1 cellular context compared by ENCODE assay signal in genomic region chr18:57587262-57587661, GRCh38.
TF ChIP-seq lines count a peak whose summit lies in the region.

No MANE protein-coding gene starts in this region.

TF ChIP-seq in GM12878, 131 proteins besides CTCF, POLR2A, EP300 and RAD21 (continued from another document):
- no peak for TF ChIP-seq ZBTB11 (CRISPR knock-in tag; IDR thresholded peaks at IDR 0.05)
- no peak for TF ChIP-seq WRNIP1 (IDR thresholded peaks at IDR 0.05; ENCODE audit: borderline replicate concordance, low read depth, low read length)
- no peak for TF ChIP-seq PML (IDR thresholded peaks at IDR 0.05; ENCODE audit: low read length)
- no peak for TF ChIP-seq FOXK2 (IDR thresholded peaks at IDR 0.05)
- no peak for TF ChIP-seq ZSCAN29 (IDR thresholded peaks at IDR 0.05)
- TF ChIP-seq POU2F2 (IDR thresholded peaks at IDR 0.05; ENCODE audit: borderline replicate concordance, low read depth, low read length), result no peak
- TF ChIP-seq PAX8 (IDR thresholded peaks at IDR 0.05), result no peak
- no peak for TF ChIP-seq POLR2AphosphoS2 (IDR thresholded peaks at IDR 0.05; ENCODE audit: low read depth, low read length)
- TF ChIP-seq RCOR1 (conservative IDR thresholded peaks at IDR 0.05; ENCODE audit: low read depth, low read length), result no peak
- no peak for TF ChIP-seq ZBED1 (IDR thresholded peaks at IDR 0.05; ENCODE audit: borderline replicate concordance)
- TF ChIP-seq IRF4 (IDR thresholded peaks at IDR 0.05; ENCODE audit: low read depth, low read length), result no peak
- TF ChIP-seq CUX1 (IDR thresholded peaks at IDR 0.05; ENCODE audit: insufficient replicate concordance, low read depth, low read length), result no peak
- TF ChIP-seq RBBP5 (conservative IDR thresholded peaks at IDR 0.05), result no peak
- no peak for TF ChIP-seq CBX3 (IDR thresholded peaks at IDR 0.05; ENCODE audit: borderline replicate concordance, low read depth)
